Comparison of ENCODE assay signal across 8 cellular contexts in the genomic region with DNA sequence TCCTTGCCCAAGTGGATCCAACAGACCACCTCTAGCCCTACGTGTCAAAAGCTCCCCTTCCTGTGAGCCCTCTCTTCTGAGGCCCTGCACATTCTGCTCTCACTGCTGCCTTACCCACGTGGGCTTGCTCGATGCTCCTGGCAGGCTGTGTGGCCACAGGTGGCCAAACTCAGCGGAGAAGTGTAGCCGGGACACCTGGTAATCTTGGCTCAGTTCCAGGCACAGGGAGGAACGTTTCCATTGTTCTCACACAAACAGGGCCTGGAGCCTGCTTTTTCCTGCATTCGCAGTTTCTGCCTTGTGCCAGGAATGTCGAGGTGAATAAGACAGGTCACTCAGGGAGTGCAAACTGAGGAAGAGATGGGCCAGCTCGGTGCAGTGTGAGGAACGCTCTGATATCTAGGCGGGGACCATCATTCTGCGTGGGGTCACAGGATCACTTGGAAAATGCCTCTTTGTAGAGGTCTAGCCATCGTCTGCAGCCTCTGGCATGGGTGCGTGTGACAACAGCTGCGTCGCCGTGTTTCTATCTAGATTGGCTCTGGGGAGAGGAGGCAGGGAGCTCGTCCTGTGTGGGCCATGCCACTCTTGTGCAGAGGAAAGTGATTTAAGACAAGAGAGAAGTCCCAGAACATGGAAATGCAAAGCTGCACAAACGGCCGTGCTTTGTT.
DNase-seq lines count a peak whose midpoint lies in the region; ATAC-seq and TF ChIP-seq lines count a peak whose summit lies in the region.
"Had no signal": no experiment of that assay in that cellular context is flagged by ENCODE, and none has a peak within 500 bp of the region (broad histone marks: within the 10 kb centered on the region; RNA-seq: fewer than 3 reads in every experiment).

No MANE protein-coding gene starts in this region.

- TF ChIP-seq CTCF in esophagus muscularis mucosa (IDR thresholded peaks at IDR 0.05) (no peak), upper lobe of right lung (IDR thresholded peaks at IDR 0.05) (no peak)

- H3K9me3 ChIP-seq in esophagus muscularis mucosa (no peaks in the 10 kb centered on the region), upper lobe of right lung (no peaks in the 10 kb centered on the region)
- H3K9me3 ChIP-seq: SJSA1 had no signal

- WGBS in esophagus muscularis mucosa = 70% methylated on average over 19 of the region's 20 CpGs

- no peak for TF ChIP-seq POLR2A in esophagus muscularis mucosa (IDR thresholded peaks at IDR 0.05; ENCODE audit: low read depth)

- TF ChIP-seq EP300 in esophagus muscularis mucosa (IDR thresholded peaks at IDR 0.05) = no peak

- H3K36me3 ChIP-seq in esophagus muscularis mucosa = peaks cover 0 to 48% (median 30%) of the 10 kb centered on the region in 4 donors
- peaks cover 26% of the 10 kb centered on the region for H3K36me3 ChIP-seq in upper lobe of right lung

- no peaks in the 10 kb centered on the region for H3K27me3 ChIP-seq in esophagus muscularis mucosa
- H3K27me3 ChIP-seq in upper lobe of right lung = no peaks in the 10 kb centered on the region
- H3K27me3 ChIP-seq: SJSA1 had no signal

- H3K27ac ChIP-seq in esophagus muscularis mucosa (replicated peaks in 1 of 4) (peak overlapping the region; percentile 7 to 87 (median 54)), upper lobe of right lung (peak overlapping the region; percentile 24)
- H3K27ac ChIP-seq: SJSA1 had no signal

- no peak for ATAC-seq in upper lobe of right lung
- no peak for ATAC-seq in GM19324 (IDR thresholded peaks at IDR 0.05; ENCODE audit: low FRiP score, unreplicated experiment)
- ATAC-seq in GM21447 (IDR thresholded peaks at IDR 0.05; ENCODE audit: unreplicated experiment) = no peak

- H3K4me1 ChIP-seq in esophagus muscularis mucosa = peaks cover 28 to 59% (median 54%) of the 10 kb centered on the region in 4 donors
- H3K4me1 ChIP-seq in upper lobe of right lung = peaks cover 19% of the 10 kb centered on the region
- H3K4me1 ChIP-seq: SJSA1 had no signal

- DNase-seq in NCI-H1417 (lab: John Stamatoyannopoulos, UW) (peak; percentile 93 to 99 (median 99)), NCI-H526 treated with DMSO at 0.1 percent for 48 hours (lab: John Stamatoyannopoulos, UW) (peak; percentile 94), esophagus muscularis mucosa (ENCODE audit: extremely low spot score) (no peak), upper lobe of right lung (no peak)
- no peak for DNase-seq in stimulated activated CD4-positive, alpha-beta T cell treated with anti-CD3 and anti-CD28 coated beads, Interleukin-4, amount 100 ng/mL, for 4 hours

- H3K4me3 ChIP-seq in esophagus muscularis mucosa (no peak overlapping the region), upper lobe of right lung (no peak overlapping the region)
- H3K4me3 ChIP-seq: SJSA1 had no signal

- intact Hi-C loops in esophagus muscularis mucosa (cut with DNase I) = no loop called here
- intact Hi-C loops in upper lobe of right lung (cut with DNase I) = loop anchor here (10.0 kb wide), 1 partner anchor 205 kb away; no protein-coding TSS in a partner anchor

Comparison
In these comparisons a context has a peak if more than half of its experiments do, and no peak if none do; other contexts are left out.
1. DNase-seq: peak in NCI-H1417 (3 of 3) and NCI-H526 treated with DMSO at 0.1 percent for 48 hours (single experiment); none in esophagus muscularis mucosa (single experiment), upper lobe of right lung (single experiment) and stimulated activated CD4-positive, alpha-beta T cell treated with anti-CD3 and anti-CD28 coated beads, Interleukin-4, amount 100 ng/mL, for 4 hours (0 of 2).